ENCODE assay signal across 10 cellular contexts in genomic region chr15:24848050-24848449, GRCh38.
DNase-seq lines count a peak whose midpoint lies in the region; ATAC-seq and TF ChIP-seq lines count a peak whose summit lies in the region.
"Had no signal": no experiment of that assay in that cellular context is flagged by ENCODE, and none has a peak within 500 bp of the region (broad histone marks: within the 10 kb centered on the region; RNA-seq: fewer than 3 reads in every experiment).

No MANE protein-coding gene starts in this region.

- H3K36me3 ChIP-seq in body of pancreas (replicated peaks in 1 of 2; ENCODE audit: insufficient read depth in 1 of 2, low read depth in 2 of 2): no peaks in the 10 kb centered on the region

- H3K27ac ChIP-seq in body of pancreas: no peak overlapping the region

- H3K36me3 Mint-ChIP-seq in activated CD8-positive, alpha-beta memory T cell treated with anti-CD3 and anti-CD28 coated beads, Interleukin-2, amount 10 ng/mL, durations not matched to agents 7 days and 5 days: peaks cover 2% of the 10 kb centered on the region

- H3K4me3 ChIP-seq in body of pancreas: no peak overlapping the region
- H3K4me3 ChIP-seq: lung had no signal

- DNase-seq in activated CD8-positive, alpha-beta memory T cell treated with anti-CD3 and anti-CD28 coated beads, Interleukin-2, amount 10 ng/mL, durations not matched to agents 7 days and 5 days: no peak
- no peak for DNase-seq in activated CD8-positive, alpha-beta memory T cell treated with anti-CD3 and anti-CD28 coated beads, Interleukin-2, amount 50 U/mL, for 4 hours
- peak; percentile 33 to 57 (median 44) for DNase-seq in body of pancreas
- DNase-seq in islet precursor cell: peak; percentile 83
- peak; percentile 40 for DNase-seq in superior temporal gyrus (ENCODE audit: extremely low spot score)
- no peak for DNase-seq in NCI-H1048 (lab: John Stamatoyannopoulos, UW)
- DNase-seq in NCI-H1436 treated with DMSO at 0.1 percent for 48 hours (lab: John Stamatoyannopoulos, UW): no peak
- DNase-seq in MV-4-11 (lab: John Stamatoyannopoulos, UW): no peak
- DNase-seq: Calu3 had no signal

- TF ChIP-seq POLR2A in body of pancreas (IDR thresholded peaks at IDR 0.05): no peak

- CTCF ChIA-PET in activated CD8-positive, alpha-beta memory T cell treated with anti-CD3 and anti-CD28 coated beads, Interleukin-2, amount 10 ng/mL, durations not matched to agents 7 days and 5 days (lab: Charles Lee): no interaction called here

- ATAC-seq in activated CD8-positive, alpha-beta memory T cell treated with anti-CD3 and anti-CD28 coated beads, Interleukin-2, amount 10 ng/mL, durations not matched to agents 7 days and 5 days: no peak
- peak; percentile 35 for ATAC-seq in body of pancreas

- peak overlapping the region; percentile 15 for H3K4me3 Mint-ChIP-seq in activated CD8-positive, alpha-beta memory T cell treated with anti-CD3 and anti-CD28 coated beads, Interleukin-2, amount 10 ng/mL, durations not matched to agents 7 days and 5 days

- no peaks in the 10 kb centered on the region for H3K27me3 ChIP-seq in body of pancreas

- H3K4me1 Mint-ChIP-seq in activated CD8-positive, alpha-beta memory T cell treated with anti-CD3 and anti-CD28 coated beads, Interleukin-2, amount 10 ng/mL, durations not matched to agents 7 days and 5 days: no peaks in the 10 kb centered on the region

- WGBS in body of pancreas, 2 donors: 29 to 38% methylated on average over 21 to 27 of the region's 39 CpGs

- no peak for TF ChIP-seq CTCF in body of pancreas (IDR thresholded peaks at IDR 0.05)

- no peaks in the 10 kb centered on the region for H3K27me3 Mint-ChIP-seq in activated CD8-positive, alpha-beta memory T cell treated with anti-CD3 and anti-CD28 coated beads, Interleukin-2, amount 10 ng/mL, durations not matched to agents 7 days and 5 days

- H3K9me3 Mint-ChIP-seq in activated CD8-positive, alpha-beta memory T cell treated with anti-CD3 and anti-CD28 coated beads, Interleukin-2, amount 10 ng/mL, durations not matched to agents 7 days and 5 days (ENCODE audit: low read depth): peaks cover 11% of the 10 kb centered on the region

- intact Hi-C loops in body of pancreas (cut with DNase I): no loop called here

- H3K4me1 ChIP-seq in body of pancreas: no peaks in the 10 kb centered on the region

- no peaks in the 10 kb centered on the region for H3K9me3 ChIP-seq in body of pancreas

- no peak overlapping the region for H3K27ac Mint-ChIP-seq in activated CD8-positive, alpha-beta memory T cell treated with anti-CD3 and anti-CD28 coated beads, Interleukin-2, amount 10 ng/mL, durations not matched to agents 7 days and 5 days

Comparison
In these comparisons a context has a peak if more than half of its experiments do, and no peak if none do; other contexts are left out.
1. DNase-seq: peak in body of pancreas (4 of 4), islet precursor cell (single experiment) and superior temporal gyrus (single experiment); none in activated CD8-positive, alpha-beta memory T cell treated with anti-CD3 and anti-CD28 coated beads, Interleukin-2, amount 10 ng/mL, durations not matched to agents 7 days and 5 days (single experiment), activated CD8-positive, alpha-beta memory T cell treated with anti-CD3 and anti-CD28 coated beads, Interleukin-2, amount 50 U/mL, for 4 hours (single experiment), NCI-H1048 (single experiment), NCI-H1436 treated with DMSO at 0.1 percent for 48 hours (single experiment) and MV-4-11 (single experiment).